In genomic region chr2:87634971-87635650, GRCh38 we compare ENCODE assay signal across 7 cellular contexts.
DNase-seq lines count a peak whose midpoint lies in the region; ATAC-seq, FAIRE-seq and TF ChIP-seq lines count a peak whose summit lies in the region.
"Not testable (repeated sequence)": the region's sequence is repeated elsewhere in the genome, so short reads cannot be mapped to it uniquely, and the experiment has no call there.

No MANE protein-coding gene starts in this region.

- not testable (repeated sequence) for H3K4me3 ChIP-seq in PC-9, pancreas

- 0 out of 2 replicates have a peak overlapping the region, but pooled peaks have one; percentile 32 for H3K4me2 ChIP-seq in PC-9

- CTCF ChIA-PET in PC-9 (lab: Charles Lee); activated CD4-positive, alpha-beta memory T cell treated with anti-CD3 and anti-CD28 coated beads, Interleukin-2, amount 10 ng/mL, durations not matched to agents 7 days and 5 days (lab: Charles Lee): not testable (repeated sequence)

- peak overlapping the region; percentile 72 for H3K27ac ChIP-seq in PC-9
- peak overlapping the region in 2 of 4 donors; percentile 46 to 58 for H3K27ac ChIP-seq in pancreas

- H4K20me1 ChIP-seq in PC-9 (ENCODE audit: insufficient read depth), result not testable (repeated sequence)

- H3K4me1 Mint-ChIP-seq in activated CD4-positive, alpha-beta memory T cell treated with anti-CD3 and anti-CD28 coated beads, Interleukin-2, amount 10 ng/mL, durations not matched to agents 7 days and 5 days, result peaks cover 17% of the 10 kb centered on the region
- H3K4me1 Mint-ChIP-seq in chondrocyte (ENCODE audit: low read depth), result not testable (repeated sequence)

- not testable (repeated sequence) for H2AFZ ChIP-seq in PC-9

- H3K9me3 Mint-ChIP-seq in activated CD4-positive, alpha-beta memory T cell treated with anti-CD3 and anti-CD28 coated beads, Interleukin-2, amount 10 ng/mL, durations not matched to agents 7 days and 5 days; chondrocyte (ENCODE audit: low read depth): not testable (repeated sequence)

- H3K9me2 ChIP-seq in PC-9 (ENCODE audit: insufficient read depth), result not testable (repeated sequence)

- intact Hi-C loops in PC-9 (cut with micrococcal nuclease; ENCODE audit: unreplicated experiment); pancreas (cut with DNase I): not testable (repeated sequence)

- ATAC-seq in pancreas, result peak in 3 of 4 donors; percentile 53 to 66 (median 62)

- not testable (repeated sequence) for H3K4me3 Mint-ChIP-seq in activated CD4-positive, alpha-beta memory T cell treated with anti-CD3 and anti-CD28 coated beads, Interleukin-2, amount 10 ng/mL, durations not matched to agents 7 days and 5 days; chondrocyte (ENCODE audit: unreplicated experiment)

- not testable (repeated sequence) for TF ChIP-seq CTCF in PC-9 (conservative IDR thresholded peaks at IDR 0.05); chondrocyte (IDR thresholded peaks at IDR 0.05); pancreas (IDR thresholded peaks at IDR 0.05)

- DNase-seq in GM18507 (ENCODE audit: extremely low spot score, insufficient read length, low read depth); PC-9; activated CD4-positive, alpha-beta memory T cell treated with anti-CD3 and anti-CD28 coated beads, Interleukin-2, amount 10 ng/mL, durations not matched to agents 7 days and 5 days; chondrocyte (ENCODE audit: low spot score); pancreas: not testable (repeated sequence)
- peak; percentile 16 for DNase-seq in activated naive CD4-positive, alpha-beta T cell treated with anti-CD3 and anti-CD28 coated beads, Interleukin-2, amount 50 U/mL, for 16 hours
- peak; percentile 19 for DNase-seq in iPS-NIHi7 (ENCODE audit: extremely low spot score)

- not testable (repeated sequence) for H3K27me3 Mint-ChIP-seq in activated CD4-positive, alpha-beta memory T cell treated with anti-CD3 and anti-CD28 coated beads, Interleukin-2, amount 10 ng/mL, durations not matched to agents 7 days and 5 days; chondrocyte (ENCODE audit: low read depth)

- whole genome bisulfite sequencing in pancreas, 2 donors, result 84 to 85% methylated on average over 8 of the region's 10 CpGs

- not testable (repeated sequence) for H3K27me3 ChIP-seq in PC-9 (ENCODE audit: insufficient read depth, low read depth); pancreas

- FAIRE-seq in GM18507 (lab: Jason Lieb, UNC), result peak; percentile 49
- FAIRE-seq in pancreas (lab: Jason Lieb, UNC), result not testable (repeated sequence)

- POLR2A ChIA-PET in PC-9 (lab: Charles Lee; ENCODE audit: unreplicated experiment); activated CD4-positive, alpha-beta memory T cell treated with anti-CD3 and anti-CD28 coated beads, Interleukin-2, amount 10 ng/mL, durations not matched to agents 7 days and 5 days (lab: Charles Lee): not testable (repeated sequence)

- H3K4me1 ChIP-seq in PC-9 (replicated peaks; ENCODE audit: insufficient read depth), result peaks cover 11% of the 10 kb centered on the region; the same call in 1 of the 2 replicates
- H3K4me1 ChIP-seq in pancreas, result not testable (repeated sequence)

- not testable (repeated sequence) for H3K79me2 ChIP-seq in PC-9 (ENCODE audit: low read depth)

- not testable (repeated sequence) for BruUV-seq in PC-9 (replicated peaks; lab: Mats Ljungman, UMichigan)

- H3K27ac Mint-ChIP-seq in activated CD4-positive, alpha-beta memory T cell treated with anti-CD3 and anti-CD28 coated beads, Interleukin-2, amount 10 ng/mL, durations not matched to agents 7 days and 5 days, result peak overlapping the region; percentile 21
- peak overlapping the region; percentile 70 for H3K27ac Mint-ChIP-seq in chondrocyte (ENCODE audit: unreplicated experiment)

- H3K36me3 Mint-ChIP-seq in activated CD4-positive, alpha-beta memory T cell treated with anti-CD3 and anti-CD28 coated beads, Interleukin-2, amount 10 ng/mL, durations not matched to agents 7 days and 5 days (ENCODE audit: low read depth); chondrocyte (ENCODE audit: low read depth): not testable (repeated sequence)

- not testable (repeated sequence) for H3K36me3 ChIP-seq in PC-9 (ENCODE audit: low read depth); pancreas

- not testable (repeated sequence) for H3K9me3 ChIP-seq in PC-9 (ENCODE audit: insufficient read depth, low read depth); pancreas

- not testable (repeated sequence) for H3F3A ChIP-seq in PC-9 (ENCODE audit: insufficient read depth, low read depth)
